12 cellular contexts compared by ENCODE assay signal in the genomic region with DNA sequence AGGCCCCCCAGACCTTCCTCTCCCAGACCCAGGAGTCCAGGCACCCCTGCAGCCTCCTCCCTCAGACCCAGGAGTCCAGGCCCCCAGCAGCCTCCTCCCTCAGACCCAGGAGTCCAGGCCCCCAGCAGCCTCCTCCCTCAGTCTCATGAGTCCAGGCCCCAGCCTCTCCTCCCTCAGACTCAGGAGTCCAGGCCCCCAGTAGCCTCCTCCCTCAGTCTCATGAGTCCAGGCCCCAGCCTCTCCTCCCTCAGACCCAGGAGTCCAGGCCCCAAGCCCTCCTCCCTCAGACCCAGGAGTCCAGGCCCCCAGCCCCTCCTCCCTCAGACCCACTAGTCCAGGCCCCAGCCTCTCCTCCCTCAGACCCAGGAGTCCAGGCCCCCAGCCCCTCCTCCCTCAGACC. TPM values are rescaled to one million over a fixed set of nuclear protein-coding genes. Genes with fewer than 3 reads are reported as not detected.
A peak's percentile ranks its signal among the peaks of the same experiment; 100 is the strongest.
DNase-seq lines count a peak whose midpoint lies in the region; ATAC-seq, FAIRE-seq and TF ChIP-seq lines count a peak whose summit lies in the region.
"Not testable (repeated sequence)": the region's sequence is repeated elsewhere in the genome, so short reads cannot be mapped to it uniquely, and the experiment has no call there.
"Had no signal": no experiment of that assay in that cellular context is flagged by ENCODE, and none has a peak within 500 bp of the region (broad histone marks: within the 10 kb centered on the region; RNA-seq: fewer than 3 reads in every experiment).

No MANE protein-coding gene starts in this region.

- TF ChIP-seq POLR2A in A549 (IDR thresholded peaks at IDR 0.05; ENCODE audit: low read length), result not testable (repeated sequence)

- H3K36me3 ChIP-seq in Loucy (ENCODE audit: insufficient read depth, low read length); SU-DHL-6 (ENCODE audit: low read length): not testable (repeated sequence)

- H3K4me3 ChIP-seq in A549; SU-DHL-6 (ENCODE audit: insufficient read depth, low read length, poor library complexity, severe bottlenecking): not testable (repeated sequence)
- H3K4me3 ChIP-seq in GM12865 (ENCODE audit: low read depth, low read length) (peak overlapping the region; percentile 88), Loucy (ENCODE audit: low read length, poor library complexity, severe bottlenecking) (peak overlapping the region; percentile 72)

- peak overlapping the region in 4 of 6 donors; percentile 9 to 99 (median 62) for H3K27ac Mint-ChIP-seq in naive B cell
- peak overlapping the region; percentile 96 for H3K27ac Mint-ChIP-seq in stimulated activated memory B cell treated with anti-CD40 and anti-IgM and Interleukin-4, amounts not matched to agents 10 μg/mL and 1 μg/mL and 100 μg/mL, for 72 hours

- not testable (repeated sequence) for TF ChIP-seq RAD21 in A549 (conservative IDR thresholded peaks at IDR 0.05 in 1 of 2, IDR thresholded peaks at IDR 0.05 in 1 of 2)

- H3K79me2 ChIP-seq in Loucy (ENCODE audit: insufficient read depth, low read length); SU-DHL-6 (ENCODE audit: insufficient read depth, low read length): not testable (repeated sequence)

- CTCF ChIA-PET in A549 (lab: Yijun Ruan, JAX), result interaction anchor here (1.0 to 5.3 kb wide), 3 partner anchors 9 to 66 kb away, joined by 3 to 68 read pairs (median 3); no protein-coding TSS in a partner anchor

- not testable (repeated sequence) for FAIRE-seq in A549 (lab: Jason Lieb, UNC)

- not testable (repeated sequence) for TF ChIP-seq EP300 in A549 (IDR thresholded peaks at IDR 0.05)

- not testable (repeated sequence) for TF ChIP-seq CTCF in A549 (IDR thresholded peaks at IDR 0.05); GM12865 (IDR thresholded peaks at IDR 0.05; ENCODE audit: insufficient read depth, low read depth, low read length, missing control alignments); Loucy (conservative IDR thresholded peaks at IDR 0.05; ENCODE audit: low read length); SU-DHL-6 (IDR thresholded peaks at IDR 0.05; ENCODE audit: insufficient read depth, low read length, poor library complexity, severe bottlenecking)

- not testable (repeated sequence) for H2AFZ ChIP-seq in Loucy (ENCODE audit: low read length); SU-DHL-6 (ENCODE audit: low read depth, low read length, severe bottlenecking)

- not testable (repeated sequence) for H3K9me3 ChIP-seq in A549; Loucy (ENCODE audit: insufficient read depth, low read depth, low read length); SU-DHL-6 (ENCODE audit: insufficient read depth, low read length)

- H4K20me1 ChIP-seq in Loucy (ENCODE audit: insufficient read depth, low read length, poor library complexity, severe bottlenecking); SU-DHL-6 (ENCODE audit: low read depth, low read length): not testable (repeated sequence)

- H3K27me3 Mint-ChIP-seq in naive B cell, result not testable (repeated sequence)
- H3K27me3 Mint-ChIP-seq in stimulated activated memory B cell treated with anti-CD40 and anti-IgM and Interleukin-4, amounts not matched to agents 10 μg/mL and 1 μg/mL and 100 μg/mL, for 72 hours, result peaks cover 12% of the 10 kb centered on the region

- not testable (repeated sequence) for H3F3A ChIP-seq in Loucy (ENCODE audit: low read depth)
- peaks cover 62% of the 10 kb centered on the region for H3F3A ChIP-seq in SU-DHL-6 (ENCODE audit: insufficient read depth)

- not testable (repeated sequence) for H3K4me2 ChIP-seq in A549
- H3K4me2 ChIP-seq in Loucy (ENCODE audit: low read depth, low read length, poor library complexity, severe bottlenecking) (peak overlapping the region; percentile 66), SU-DHL-6 (ENCODE audit: low read depth, low read length, poor library complexity, severe bottlenecking) (peak overlapping the region; percentile 92)

- ATAC-seq in A549; naive B cell (ENCODE audit: low read depth in 2 of 2); stimulated activated memory B cell treated with anti-CD40 and anti-IgM and Interleukin-4, amounts not matched to agents 10 μg/mL and 1 μg/mL and 100 μg/mL, for 72 hours: not testable (repeated sequence)

- H3K9ac ChIP-seq in Loucy (ENCODE audit: low read depth, low read length, poor library complexity, severe bottlenecking) (peak overlapping the region; percentile 72), SU-DHL-6 (ENCODE audit: low read length) (peak overlapping the region; percentile 92)

- not testable (repeated sequence) for H3K9me3 Mint-ChIP-seq in naive B cell; stimulated activated memory B cell treated with anti-CD40 and anti-IgM and Interleukin-4, amounts not matched to agents 10 μg/mL and 1 μg/mL and 100 μg/mL, for 72 hours

- peaks cover 57 to 67% (median 59%) of the 10 kb centered on the region in 3 donors for H3K4me1 Mint-ChIP-seq in naive B cell
- peaks cover 64% of the 10 kb centered on the region for H3K4me1 Mint-ChIP-seq in stimulated activated memory B cell treated with anti-CD40 and anti-IgM and Interleukin-4, amounts not matched to agents 10 μg/mL and 1 μg/mL and 100 μg/mL, for 72 hours

- H3K27ac ChIP-seq in A549, result not testable (repeated sequence)
- peak overlapping the region; percentile 99 for H3K27ac ChIP-seq in SU-DHL-6 (ENCODE audit: low read depth, low read length)

- not testable (repeated sequence) for H3K27me3 ChIP-seq in Loucy (ENCODE audit: insufficient read depth, low read length, poor library complexity, severe bottlenecking); SU-DHL-6 (ENCODE audit: low read length)

- H3K36me3 Mint-ChIP-seq in naive B cell; stimulated activated memory B cell treated with anti-CD40 and anti-IgM and Interleukin-4, amounts not matched to agents 10 μg/mL and 1 μg/mL and 100 μg/mL, for 72 hours: not testable (repeated sequence)

- DNase-seq in A549 (ENCODE audit: low read depth in 1 of 2, low spot score in 1 of 2); GM12865 (ENCODE audit: low read depth); naive B cell: not testable (repeated sequence)
- peak; percentile 55 for DNase-seq in activated CD8-positive, alpha-beta memory T cell treated with anti-CD3 and anti-CD28 coated beads for 24 hours

- H3K4me1 ChIP-seq in A549; Loucy (ENCODE audit: insufficient read depth, low read length, poor library complexity, severe bottlenecking): not testable (repeated sequence)

- H3K9me2 ChIP-seq in Loucy (replicated peaks; ENCODE audit: low read depth, low read length); SU-DHL-6 (replicated peaks; ENCODE audit: insufficient read depth, low read length): not testable (repeated sequence)

- H3K4me3 Mint-ChIP-seq in naive B cell, result peak overlapping the region in 4 of 8 donors; percentile 47 to 91 (median 82)
- not testable (repeated sequence) for H3K4me3 Mint-ChIP-seq in stimulated activated memory B cell treated with anti-CD40 and anti-IgM and Interleukin-4, amounts not matched to agents 10 μg/mL and 1 μg/mL and 100 μg/mL, for 72 hours

- POLR2A ChIA-PET in A549 (lab: Yijun Ruan, JAX), result interaction anchor here (1.5 kb wide), 1 partner anchor 79 kb away, joined by 3 read pairs; a partner anchor contains a TSS

TF ChIP-seq in A549, 52 proteins besides CTCF, POLR2A, EP300 and RAD21:
- TF ChIP-seq ZFP36 (IDR thresholded peaks at IDR 0.05; ENCODE audit: borderline replicate concordance, partially characterized antibody), result peak; percentile 22
TF ChIP-seq in A549: peak in this region for 1; not testable (repeated sequence) for 51.

RNA-seq across cellular contexts. Expression of a gene that starts 11.0 kb away (rescaled TPM):
- polyA plus RNA-seq in A549 (2011; rRNA removed), result 0.19 and 0.21 TPM in 2 replicates
- 0.07 and 0.08 TPM in 2 replicates for polyA plus RNA-seq in A549 (2012; cell fraction: cytosol; rRNA removed)
- 0.50 and 0.82 TPM in 2 replicates for polyA plus RNA-seq in A549 (2012; cell fraction: nucleus; rRNA removed)
- 0.10 to 0.20 TPM (median 0.15 TPM) in 3 replicates for polyA plus RNA-seq in A549 (2017; fragmentation: RNase III; extraction: RNeasy Plus Mini Kit Qiagen cat#74134 plus additional on column Dnase treatment)
- 0.17 TPM in 1 of 2 replicates, not detected in the other for polyA minus RNA-seq in A549 (2011; rRNA and poly(A)+ RNA removed)
- polyA plus RNA-seq in naive B cell (ENCODE audit: low read depth in 6 of 6), result not detected
- polyA plus RNA-seq: AG04450; CD4-positive, CD25-positive, alpha-beta regulatory T cell; CD8-positive, alpha-beta memory T cell; GM23338; IMR-90 had no signal

RNA-seq across cellular contexts. Expression of a gene that starts 19.9 kb away (rescaled TPM):
- polyA plus RNA-seq in A549 (2011; rRNA removed) (117 and 137 TPM in 2 replicates), A549 (2017; fragmentation: RNase III; extraction: RNeasy Plus Mini Kit Qiagen cat#74134 plus additional on column Dnase treatment) (199 to 247 TPM (median 246 TPM) in 3 replicates), naive B cell (ENCODE audit: low read depth in 6 of 6) (100 to 1,000 TPM; 218 to 268 (median 245) TPM)
- 315 and 361 TPM in 2 replicates for polyA plus RNA-seq in A549 (2012; cell fraction: cytosol; rRNA removed)
- 405 and 426 TPM in 2 replicates for polyA plus RNA-seq in A549 (2012; cell fraction: nucleus; rRNA removed)
- 73.2 and 77.6 TPM in 2 replicates for polyA minus RNA-seq in A549 (2011; rRNA and poly(A)+ RNA removed)

RNA-seq across cellular contexts. Expression of a gene that starts 54.8 kb away (rescaled TPM):
- polyA plus RNA-seq in A549 (2011; rRNA removed), result 0.67 and 0.69 TPM in 2 replicates
- 1.2 and 1.3 TPM in 2 replicates for polyA plus RNA-seq in A549 (2012; cell fraction: cytosol; rRNA removed)
- 2.9 and 3.8 TPM in 2 replicates for polyA plus RNA-seq in A549 (2012; cell fraction: nucleus; rRNA removed)
- 3.4 to 3.8 TPM (median 3.7 TPM) in 3 replicates for polyA plus RNA-seq in A549 (2017; fragmentation: RNase III; extraction: RNeasy Plus Mini Kit Qiagen cat#74134 plus additional on column Dnase treatment)
- polyA minus RNA-seq in A549 (2011; rRNA and poly(A)+ RNA removed), result 1.3 and 2.6 TPM in 2 replicates
- 1 to 10 TPM in 1 of 6 donors, under 1 TPM in 4, not detected in 1; 0.29 to 1.1 (median 0.45) TPM for polyA plus RNA-seq in naive B cell (ENCODE audit: low read depth in 6 of 6)
- polyA plus RNA-seq: AG04450 had no signal

RNA-seq across cellular contexts. Expression of a gene that starts 56.2 kb away (rescaled TPM):
- polyA plus RNA-seq in A549 (2011; rRNA removed) (34.5 and 38.0 TPM in 2 replicates), A549 (2017; fragmentation: RNase III; extraction: RNeasy Plus Mini Kit Qiagen cat#74134 plus additional on column Dnase treatment) (71.5 to 92.9 TPM (median 84.2 TPM) in 3 replicates), naive B cell (ENCODE audit: low read depth in 6 of 6) (100 to 1,000 TPM; 110 to 220 (median 122) TPM)
- polyA plus RNA-seq in A549 (2012; cell fraction: cytosol; rRNA removed), result 113 and 132 TPM in 2 replicates
- polyA plus RNA-seq in A549 (2012; cell fraction: nucleus; rRNA removed), result 335 and 389 TPM in 2 replicates
- 33.2 and 39.9 TPM in 2 replicates for polyA minus RNA-seq in A549 (2011; rRNA and poly(A)+ RNA removed)
